Comparison of ENCODE assay signal across 31 cellular contexts in the genomic region with DNA sequence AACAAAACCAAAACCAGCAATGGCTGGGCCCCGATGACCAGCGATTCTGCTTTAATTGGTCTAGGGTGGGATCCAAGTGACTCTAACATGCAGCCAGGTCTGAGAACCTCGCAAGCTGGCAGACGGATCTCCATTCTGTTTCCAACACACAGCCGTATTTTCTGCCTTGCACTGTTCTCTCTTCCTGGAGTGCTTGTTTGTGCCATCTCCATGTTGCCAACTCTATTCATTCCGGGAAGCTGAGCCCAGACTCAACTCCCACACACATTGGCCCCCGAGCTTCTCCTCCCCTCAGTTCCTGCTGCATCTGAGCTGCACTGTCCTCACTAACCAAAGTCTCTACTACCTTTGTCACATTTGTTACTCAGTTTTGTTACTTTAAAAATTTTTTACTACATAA. TPM values are rescaled to one million over a fixed set of nuclear protein-coding genes. Genes with fewer than 3 reads are reported as not detected.
DNase-seq lines count a peak whose midpoint lies in the region; ATAC-seq and TF ChIP-seq lines count a peak whose summit lies in the region.
"Had no signal": no experiment of that assay in that cellular context is flagged by ENCODE, and none has a peak within 500 bp of the region (broad histone marks: within the 10 kb centered on the region; RNA-seq: fewer than 3 reads in every experiment).

No MANE protein-coding gene starts in this region.

- ATAC-seq in aorta (ENCODE audit: low FRiP score) (no peak), GM18909 (IDR thresholded peaks at IDR 0.05; ENCODE audit: poor library complexity, unreplicated experiment) (no peak)
- ATAC-seq: activated T-helper 17 cell treated with anti-CD3 and anti-CD28 coated beads, Interleukin-2, amount 50 U/mL, for 72 hours; gastroesophageal sphincter; GM23338; left lobe of liver; upper lobe of right lung had no signal

- no peaks in the 10 kb centered on the region for H3K9me3 Mint-ChIP-seq in MCF 10A (ENCODE audit: unreplicated experiment)
- H3K9me3 Mint-ChIP-seq: activated naive CD4-positive, alpha-beta T cell treated with anti-CD3 and anti-CD28 coated beads, Interleukin-2, amount 10 ng/mL, durations not matched to agents 7 days and 5 days; activated T-helper 17 cell treated with anti-CD3 and anti-CD28 coated beads, Interleukin-2, amount 50 U/mL, for 72 hours; GM23338 had no signal

- H3K36me3 ChIP-seq in breast epithelium: no peaks in the 10 kb centered on the region
- no peaks in the 10 kb centered on the region for H3K36me3 ChIP-seq in aorta (ENCODE audit: control insufficient read depth in 1 of 2, insufficient read depth in 2 of 2, low read length in 1 of 2)
- H3K36me3 ChIP-seq: adrenal gland, gastroesophageal sphincter, MG63, SJSA1, upper lobe of right lung, WERI-Rb-1 had no signal

- peaks cover 0 to 8% of the 10 kb centered on the region in 2 donors for H3K27me3 ChIP-seq in breast epithelium
- no peaks in the 10 kb centered on the region for H3K27me3 ChIP-seq in aorta (ENCODE audit: control insufficient read depth in 1 of 2, insufficient read depth in 2 of 2, low read length in 1 of 2)
- H3K27me3 ChIP-seq: gastroesophageal sphincter, MG63, SJSA1, upper lobe of right lung had no signal

- no peaks in the 10 kb centered on the region for H3K9me3 ChIP-seq in breast epithelium
- H3K9me3 ChIP-seq in aorta (ENCODE audit: control insufficient read depth, low read length): no peaks in the 10 kb centered on the region
- H3K9me3 ChIP-seq: adrenal gland, gastroesophageal sphincter, MG63, SJSA1, upper lobe of right lung had no signal

- TF ChIP-seq POLR2A in breast epithelium (IDR thresholded peaks at IDR 0.05): no peak

- no peaks in the 10 kb centered on the region for H3K4me1 Mint-ChIP-seq in MCF 10A (ENCODE audit: insufficient read depth, unreplicated experiment)
- H3K4me1 Mint-ChIP-seq: activated naive CD4-positive, alpha-beta T cell treated with anti-CD3 and anti-CD28 coated beads, Interleukin-2, amount 10 ng/mL, durations not matched to agents 7 days and 5 days; activated T-helper 17 cell treated with anti-CD3 and anti-CD28 coated beads, Interleukin-2, amount 50 U/mL, for 72 hours had no signal

- H3K27ac Mint-ChIP-seq in MCF 10A (ENCODE audit: low read depth, unreplicated experiment): no peak overlapping the region
- H3K27ac Mint-ChIP-seq: activated naive CD4-positive, alpha-beta T cell treated with anti-CD3 and anti-CD28 coated beads, Interleukin-2, amount 10 ng/mL, durations not matched to agents 7 days and 5 days; activated T-helper 17 cell treated with anti-CD3 and anti-CD28 coated beads, Interleukin-2, amount 50 U/mL, for 72 hours; GM23338; progenitor cell of endocrine pancreas had no signal

- H3K27ac ChIP-seq in breast epithelium: peak overlapping the region; percentile 8 to 23
- no peak overlapping the region for H3K27ac ChIP-seq in aorta (ENCODE audit: low read depth in 1 of 2, low read length in 2 of 2)
- H3K27ac ChIP-seq: 22Rv1, adrenal gland, gastroesophageal sphincter, RWPE1, SJSA1, upper lobe of right lung, WERI-Rb-1 had no signal

- H3K4me3 ChIP-seq in breast epithelium: no peak overlapping the region
- no peak overlapping the region for H3K4me3 ChIP-seq in aorta (ENCODE audit: low read length in 2 of 2)
- H3K4me3 ChIP-seq: adrenal gland, gastroesophageal sphincter, GM23338, MG63, SJSA1, upper lobe of right lung had no signal

- BruUV-seq in MCF 10A (replicated peaks; lab: Mats Ljungman, UMichigan): no TSS peak

- H3K4me3 Mint-ChIP-seq in MCF 10A (ENCODE audit: unreplicated experiment): no peak overlapping the region
- H3K4me3 Mint-ChIP-seq: activated naive CD4-positive, alpha-beta T cell treated with anti-CD3 and anti-CD28 coated beads, Interleukin-2, amount 10 ng/mL, durations not matched to agents 7 days and 5 days; activated T-helper 17 cell treated with anti-CD3 and anti-CD28 coated beads, Interleukin-2, amount 50 U/mL, for 72 hours; GM23338 had no signal

- POLR2A ChIA-PET in MCF 10A (lab: Yijun Ruan, JAX): no interaction called here

- peaks cover 62% of the 10 kb centered on the region for H3K27me3 Mint-ChIP-seq in MCF 10A (ENCODE audit: insufficient read depth, unreplicated experiment)
- H3K27me3 Mint-ChIP-seq: activated naive CD4-positive, alpha-beta T cell treated with anti-CD3 and anti-CD28 coated beads, Interleukin-2, amount 10 ng/mL, durations not matched to agents 7 days and 5 days; activated T-helper 17 cell treated with anti-CD3 and anti-CD28 coated beads, Interleukin-2, amount 50 U/mL, for 72 hours; progenitor cell of endocrine pancreas had no signal

- DNase-seq in breast epithelium (ENCODE audit: low spot score in 2 of 2) (no peak), MCF 10A (ENCODE audit: unreplicated experiment) (no peak), globus pallidus (ENCODE audit: low spot score) (peak; percentile 82), occipital lobe (lab: John Stamatoyannopoulos, UW) (peak; percentile 59), aorta (no peak), GOT3 (lab: John Stamatoyannopoulos, UW) (no peak), NCI-H446 treated with DMSO at 0.1 percent for 48 hours (lab: John Stamatoyannopoulos, UW) (no peak)
- DNase-seq: activated CD4-positive, alpha-beta T cell treated with anti-CD3 and anti-CD28 coated beads for 4 hours; activated naive CD4-positive, alpha-beta T cell treated with anti-CD3 and anti-CD28 coated beads, Interleukin-2, amount 10 ng/mL, durations not matched to agents 7 days and 5 days; adrenal gland; DMS79; GDM1; mesenchymal stem cell; MG63; NCI-H1105 treated with DMSO at 0.1 percent for 48 hours; NCI-H1930; NCI-H524 treated with DMSO at 0.1 percent for 48 hours; OCI-M1; stimulated activated CD4-positive, alpha-beta T cell treated with anti-CD3 and anti-CD28 coated beads, Interleukin-4, amount 100 ng/mL, for 4 hours; T1000; upper lobe of right lung; WERI-Rb-1 had no signal

- CTCF ChIA-PET in MCF 10A (lab: Yijun Ruan, JAX): interaction anchor here (1.4 kb wide), 1 partner anchor 10 kb away, joined by 3 read pairs; no protein-coding TSS in a partner anchor

- 32 to 44% methylated on average over 7 of the region's 7 CpGs for WGBS in aorta, 2 donors

- intact Hi-C loops in breast epithelium (cut with DNase I; ENCODE audit: low total_unique reads) (no loop called here), MCF 10A (cut with micrococcal nuclease) (no loop called here), aorta (cut with DNase I) (no loop called here)

- TF ChIP-seq CTCF in breast epithelium (IDR thresholded peaks at IDR 0.05) (no peak), MCF 10A (IDR thresholded peaks at IDR 0.05; ENCODE audit: unreplicated experiment) (no peak)

- H3K36me3 Mint-ChIP-seq in MCF 10A (ENCODE audit: insufficient read depth, unreplicated experiment): no peaks in the 10 kb centered on the region
- H3K36me3 Mint-ChIP-seq: activated naive CD4-positive, alpha-beta T cell treated with anti-CD3 and anti-CD28 coated beads, Interleukin-2, amount 10 ng/mL, durations not matched to agents 7 days and 5 days had no signal

- H3K4me1 ChIP-seq in breast epithelium: no peaks in the 10 kb centered on the region
- H3K4me1 ChIP-seq in aorta (ENCODE audit: control insufficient read depth in 1 of 2, insufficient read depth in 2 of 2, low read length in 2 of 2): no peaks in the 10 kb centered on the region
- H3K4me1 ChIP-seq: adrenal gland, gastroesophageal sphincter, SJSA1, upper lobe of right lung had no signal

RNA-seq across cellular contexts. Expression of a gene that starts 35.6 kb away (rescaled TPM):
- total RNA-seq in breast epithelium (10 to 100 TPM; 23.8 to 38.6 (median 26.9) TPM), MCF 10A (2022) (24.6 and 28.2 TPM in 2 replicates), occipital lobe (18.1 TPM), aorta (10 to 100 TPM; 14.8 to 25.3 TPM)
- 10 to 100 TPM; 14.3 to 52.0 TPM for polyA plus RNA-seq in aorta

Comparison
In these comparisons a context has a peak if more than half of its experiments do, and no peak if none do; other contexts are left out.
1. DNase-seq: peak in globus pallidus (single experiment) and occipital lobe (single experiment); none in breast epithelium (0 of 2), MCF 10A (single experiment), aorta (0 of 2), GOT3 (single experiment) and NCI-H446 treated with DMSO at 0.1 percent for 48 hours (single experiment).
2. H3K27ac ChIP-seq: peak in breast epithelium (2 of 2); none in aorta (0 of 2).